Comparison of ENCODE assay signal across 1 cellular context in genomic region chr3:194748229-194748628, GRCh38.
TF ChIP-seq lines count a peak whose summit lies in the region.

No MANE protein-coding gene starts in this region.

TF ChIP-seq in GM23338, 12 proteins besides CTCF, POLR2A, EP300 and RAD21:
- TF ChIP-seq REST (IDR thresholded peaks at IDR 0.05; ENCODE audit: unreplicated experiment), result no peak
- no peak for TF ChIP-seq ZNF331 (CRISPR knock-in tag; IDR thresholded peaks at IDR 0.05; ENCODE audit: low read depth)
